ENCODE assay signal across 9 cellular contexts in genomic region chr11:26134481-26135355, GRCh38.
DNase-seq lines count a peak whose midpoint lies in the region; ATAC-seq, FAIRE-seq and TF ChIP-seq lines count a peak whose summit lies in the region.
"Had no signal": no experiment of that assay in that cellular context is flagged by ENCODE, and none has a peak within 500 bp of the region (broad histone marks: within the 10 kb centered on the region; RNA-seq: fewer than 3 reads in every experiment).

No MANE protein-coding gene starts in this region.

- H4K20me1 ChIP-seq in endothelial cell of umbilical vein (replicated peaks; ENCODE audit: control insufficient read depth, extremely low read depth, insufficient read depth, low read length), result no peaks in the 10 kb centered on the region

- no peaks in the 10 kb centered on the region for H3K9me3 ChIP-seq in endothelial cell of umbilical vein (replicated peaks; ENCODE audit: control insufficient read depth, insufficient read depth, low read length)
- H3K9me3 ChIP-seq in small intestine (ENCODE audit: control insufficient read depth, low read depth), result no peaks in the 10 kb centered on the region

- dilution Hi-C loops in endothelial cell of umbilical vein (cut with MboI; ENCODE audit: extremely low pct_ligation_motif_present, low sequenced_read_pairs), result no loop called here

- intact Hi-C loops in endothelial cell of umbilical vein (cut with micrococcal nuclease), result loop anchor here (1.0 to 5.0 kb wide), 3 partner anchors 93 to 152 kb away; no protein-coding TSS in a partner anchor

- BruUV-seq in endothelial cell of umbilical vein (replicated peaks; lab: Mats Ljungman, UMichigan), result no TSS peak

- FAIRE-seq in endothelial cell of umbilical vein (lab: Jason Lieb, UNC) (no peak), small intestine (lab: Jason Lieb, UNC) (no peak)

- H3K4me2 ChIP-seq in endothelial cell of umbilical vein (ENCODE audit: insufficient read depth, low read length), result no peak overlapping the region

- ATAC-seq in HG03520 (IDR thresholded peaks at IDR 0.05; ENCODE audit: unreplicated experiment), result no peak

- no peak overlapping the region for H3K9ac ChIP-seq in endothelial cell of umbilical vein (replicated peaks; ENCODE audit: extremely low read depth, insufficient read depth, low read length)

- H3K9me1 ChIP-seq in endothelial cell of umbilical vein (replicated peaks; ENCODE audit: control insufficient read depth, extremely low read depth, insufficient read depth, low read length), result no peaks in the 10 kb centered on the region

- H3K27ac ChIP-seq in endothelial cell of umbilical vein (ENCODE audit: insufficient read depth, low read depth, low read length) (no peak overlapping the region), small intestine (ENCODE audit: low read depth in 1 of 2, low read length in 1 of 2) (no peak overlapping the region)

- no peaks in the 10 kb centered on the region for H3K79me2 ChIP-seq in endothelial cell of umbilical vein (ENCODE audit: control insufficient read depth, insufficient read depth, low read length)

- TF ChIP-seq EP300 in Ishikawa (IDR thresholded peaks at IDR 0.05; ENCODE audit: borderline replicate concordance), result no peak

- POLR2A ChIA-PET in endothelial cell of umbilical vein (lab: Charles Lee), result no interaction called here

- no peak for TF ChIP-seq CTCF in endothelial cell of umbilical vein (IDR thresholded peaks at IDR 0.05; ENCODE audit: extremely low read depth in 1 of 2, insufficient read depth in 1 of 2, low read depth in 1 of 2, low read length in 2 of 2)

- H3K27me3 ChIP-seq in endothelial cell of umbilical vein (ENCODE audit: control insufficient read depth in 2 of 2, insufficient read depth in 2 of 2, low read length in 2 of 2), result no peaks in the 10 kb centered on the region
- no peaks in the 10 kb centered on the region for H3K27me3 ChIP-seq in small intestine (ENCODE audit: control insufficient read depth in 2 of 2, insufficient read depth in 2 of 2, low read length in 2 of 2)

- H2AFZ ChIP-seq in endothelial cell of umbilical vein (ENCODE audit: low read depth, low read length), result no peak overlapping the region

- H3K36me3 ChIP-seq in endothelial cell of umbilical vein (ENCODE audit: control insufficient read depth in 2 of 2, extremely low read depth in 1 of 2, insufficient read depth in 2 of 2, low read length in 2 of 2), result no peaks in the 10 kb centered on the region
- no peaks in the 10 kb centered on the region for H3K36me3 ChIP-seq in small intestine (ENCODE audit: control insufficient read depth in 2 of 2, insufficient read depth in 2 of 2, low read length in 2 of 2)

- H3K4me1 ChIP-seq in endothelial cell of umbilical vein (ENCODE audit: control insufficient read depth, extremely low read depth, insufficient read depth, low read length) (no peaks in the 10 kb centered on the region), small intestine (ENCODE audit: control insufficient read depth in 2 of 2, insufficient read depth in 1 of 2, low read depth in 1 of 2, low read length in 1 of 2) (no peaks in the 10 kb centered on the region)

- no peak for TF ChIP-seq POLR2A in endothelial cell of umbilical vein (IDR thresholded peaks at IDR 0.05; ENCODE audit: low read depth, low read length)

- DNase-seq in NCI-H748 (lab: John Stamatoyannopoulos, UW; ENCODE audit: unreplicated experiment), result peak; percentile 15
- no peak for DNase-seq in NCI-H748 treated with DMSO at 0.1 percent for 48 hours (lab: John Stamatoyannopoulos, UW)
- DNase-seq in endothelial cell of umbilical vein (ENCODE audit: low read depth, low spot score), result peak; percentile 7
- DNase-seq in small intestine, result peak; percentile 3
- no peak for DNase-seq in DMS153 treated with DMSO at 0.1 percent for 48 hours (lab: John Stamatoyannopoulos, UW; ENCODE audit: unreplicated experiment)
- DNase-seq in GDM1 (lab: John Stamatoyannopoulos, UW), result no peak
- DNase-seq: DND-41 had no signal

- CTCF ChIA-PET in endothelial cell of umbilical vein (lab: Charles Lee), result interaction anchor here (0.9 to 4.5 kb wide), 3 partner anchors 12 to 158 kb away, joined by 3 to 77 read pairs (median 5); no protein-coding TSS in a partner anchor

- peak; percentile 21; the same call in 1 of the 2 replicates for TF ChIP-seq RAD21 in Ishikawa (IDR thresholded peaks at IDR 0.05; ENCODE audit: low read depth)

- H3K4me3 ChIP-seq in endothelial cell of umbilical vein (replicated peaks in 1 of 3; ENCODE audit: insufficient read depth in 1 of 3, low read depth in 1 of 3, low read length in 3 of 3) (no peak overlapping the region), small intestine (ENCODE audit: low read depth in 1 of 2, low read length in 2 of 2) (no peak overlapping the region)

- 49 to 63% (median 57%) methylated on average over 6 of the region's 6 CpGs for WGBS in small intestine, 3 donors

TF ChIP-seq in Ishikawa, 13 proteins besides CTCF, POLR2A, EP300 and RAD21 (continues in another document):
- no peak for TF ChIP-seq TEAD4 (IDR thresholded peaks at IDR 0.05)
- no peak for TF ChIP-seq CEBPB (IDR thresholded peaks at IDR 0.05)
- no peak for TF ChIP-seq EGR1 (IDR thresholded peaks at IDR 0.05)
- TF ChIP-seq MAX (IDR thresholded peaks at IDR 0.05), result no peak
- TF ChIP-seq YY1 (IDR thresholded peaks at IDR 0.05; ENCODE audit: low read depth), result no peak
- no peak for TF ChIP-seq TAF1 (IDR thresholded peaks at IDR 0.05; ENCODE audit: low read depth)
- TF ChIP-seq TCF12 (IDR thresholded peaks at IDR 0.05; ENCODE audit: low read depth), result no peak
- TF ChIP-seq, protein P1, sequence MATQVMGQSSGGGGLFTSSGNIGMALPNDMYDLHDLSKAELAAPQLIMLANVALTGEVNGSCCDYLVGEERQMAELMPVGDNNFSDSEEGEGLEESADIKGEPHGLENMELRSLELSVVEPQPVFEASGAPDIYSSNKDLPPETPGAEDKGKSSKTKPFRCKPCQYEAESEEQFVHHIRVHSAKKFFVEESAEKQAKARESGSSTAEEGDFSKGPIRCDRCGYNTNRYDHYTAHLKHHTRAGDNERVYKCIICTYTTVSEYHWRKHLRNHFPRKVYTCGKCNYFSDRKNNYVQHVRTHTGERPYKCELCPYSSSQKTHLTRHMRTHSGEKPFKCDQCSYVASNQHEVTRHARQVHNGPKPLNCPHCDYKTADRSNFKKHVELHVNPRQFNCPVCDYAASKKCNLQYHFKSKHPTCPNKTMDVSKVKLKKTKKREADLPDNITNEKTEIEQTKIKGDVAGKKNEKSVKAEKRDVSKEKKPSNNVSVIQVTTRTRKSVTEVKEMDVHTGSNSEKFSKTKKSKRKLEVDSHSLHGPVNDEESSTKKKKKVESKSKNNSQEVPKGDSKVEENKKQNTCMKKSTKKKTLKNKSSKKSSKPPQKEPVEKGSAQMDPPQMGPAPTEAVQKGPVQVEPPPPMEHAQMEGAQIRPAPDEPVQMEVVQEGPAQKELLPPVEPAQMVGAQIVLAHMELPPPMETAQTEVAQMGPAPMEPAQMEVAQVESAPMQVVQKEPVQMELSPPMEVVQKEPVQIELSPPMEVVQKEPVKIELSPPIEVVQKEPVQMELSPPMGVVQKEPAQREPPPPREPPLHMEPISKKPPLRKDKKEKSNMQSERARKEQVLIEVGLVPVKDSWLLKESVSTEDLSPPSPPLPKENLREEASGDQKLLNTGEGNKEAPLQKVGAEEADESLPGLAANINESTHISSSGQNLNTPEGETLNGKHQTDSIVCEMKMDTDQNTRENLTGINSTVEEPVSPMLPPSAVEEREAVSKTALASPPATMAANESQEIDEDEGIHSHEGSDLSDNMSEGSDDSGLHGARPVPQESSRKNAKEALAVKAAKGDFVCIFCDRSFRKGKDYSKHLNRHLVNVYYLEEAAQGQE (IDR thresholded peaks at IDR 0.05; ENCODE audit: low read depth), result no peak

TF ChIP-seq in endothelial cell of umbilical vein, 7 proteins besides CTCF, POLR2A, EP300 and RAD21:
- TF ChIP-seq FOS (IDR thresholded peaks at IDR 0.05; ENCODE audit: borderline replicate concordance, insufficient read depth, low read length) (no peak), JUN (IDR thresholded peaks at IDR 0.05; ENCODE audit: borderline replicate concordance, insufficient read depth, insufficient read length, low read depth) (no peak), POLR2AphosphoS5 (IDR thresholded peaks at IDR 0.05; ENCODE audit: insufficient read depth, low read depth, low read length) (no peak), MAX (IDR thresholded peaks at IDR 0.05; ENCODE audit: insufficient read depth, insufficient read length) (no peak), GATA2 (IDR thresholded peaks at IDR 0.05; ENCODE audit: insufficient read depth, insufficient read length, low read depth, low read length) (no peak), EZH2 (IDR thresholded peaks at IDR 0.05; ENCODE audit: borderline replicate concordance, low read depth, low read length, severe bottlenecking) (no peak), MYC (IDR thresholded peaks at IDR 0.05; ENCODE audit: low read depth, low read length) (no peak)

Comparison
In these comparisons a context has a peak if more than half of its experiments do, and no peak if none do; other contexts are left out.
1. DNase-seq: peak in NCI-H748 (single experiment), endothelial cell of umbilical vein (single experiment) and small intestine (single experiment); none in NCI-H748 treated with DMSO at 0.1 percent for 48 hours (single experiment), DMS153 treated with DMSO at 0.1 percent for 48 hours (single experiment) and GDM1 (single experiment).